16 cellular contexts compared by ENCODE assay signal in genomic region chr1:197269053-197269452, GRCh38. TPM values are rescaled to one million over a fixed set of nuclear protein-coding genes. Genes with fewer than 3 reads are reported as not detected.
DNase-seq lines count a peak whose midpoint lies in the region; ATAC-seq lines count a peak whose summit lies in the region.
"Had no signal": no experiment of that assay in that cellular context is flagged by ENCODE, and none has a peak within 500 bp of the region (broad histone marks: within the 10 kb centered on the region; RNA-seq: fewer than 3 reads in every experiment).

No MANE protein-coding gene starts in this region.

- H3K9me3 Mint-ChIP-seq in naive thymus-derived CD4-positive, alpha-beta T cell: no peaks in the 10 kb centered on the region
- H3K9me3 Mint-ChIP-seq: immature natural killer cell had no signal

- DNase-seq in DMS 273 (lab: John Stamatoyannopoulos, UW; ENCODE audit: unreplicated experiment) (peak; percentile 25), DMS 273 treated with DMSO at 0.1 percent for 48 hours (lab: John Stamatoyannopoulos, UW) (no peak), NCI-H526 treated with DMSO at 0.1 percent for 48 hours (lab: John Stamatoyannopoulos, UW) (peak; percentile 78), retina (peak; percentile 69), HK-2 (ENCODE audit: unreplicated experiment) (no peak)
- no peak for DNase-seq in naive thymus-derived CD4-positive, alpha-beta T cell
- DNase-seq: activated CD4-positive, alpha-beta T cell treated with anti-CD3 and anti-CD28 coated beads for 4 hours; DND-41; esophagus squamous epithelium; immature natural killer cell; KBM-7; tibial artery had no signal

- no peak overlapping the region for H3K4me3 Mint-ChIP-seq in naive thymus-derived CD4-positive, alpha-beta T cell
- H3K4me3 Mint-ChIP-seq: immature natural killer cell had no signal

- no peak overlapping the region for H3K4me3 ChIP-seq in naive thymus-derived CD4-positive, alpha-beta T cell (ENCODE audit: low read length)
- H3K4me3 ChIP-seq: breast epithelium, esophagus squamous epithelium, tibial artery had no signal

- intact Hi-C loops in naive thymus-derived CD4-positive, alpha-beta T cell (cut with micrococcal nuclease): loop anchor here in 1 of 2 donors (5.0 kb wide), 1 partner anchor 87 kb away; no protein-coding TSS in a partner anchor

- no peaks in the 10 kb centered on the region for H3K36me3 ChIP-seq in naive thymus-derived CD4-positive, alpha-beta T cell (ENCODE audit: control insufficient read depth in 2 of 3, insufficient read depth in 3 of 3, low read length in 3 of 3)
- H3K36me3 ChIP-seq: breast epithelium, esophagus squamous epithelium, tibial artery had no signal

- CTCF ChIA-PET in naive thymus-derived CD4-positive, alpha-beta T cell (lab: Charles Lee): no interaction called here

- H3K9me3 ChIP-seq in naive thymus-derived CD4-positive, alpha-beta T cell (ENCODE audit: control insufficient read depth in 2 of 3, low read length in 3 of 3): no peaks in the 10 kb centered on the region
- H3K9me3 ChIP-seq: breast epithelium, esophagus squamous epithelium, tibial artery had no signal

- no peaks in the 10 kb centered on the region for H3K27me3 ChIP-seq in naive thymus-derived CD4-positive, alpha-beta T cell (ENCODE audit: control insufficient read depth in 2 of 2, insufficient read depth in 2 of 2, low read length in 2 of 2)
- H3K27me3 ChIP-seq: breast epithelium, esophagus squamous epithelium, tibial artery had no signal

- H3K4me1 ChIP-seq in naive thymus-derived CD4-positive, alpha-beta T cell (ENCODE audit: control insufficient read depth in 2 of 2, insufficient read depth in 2 of 2, low read length in 2 of 2): no peaks in the 10 kb centered on the region
- H3K4me1 ChIP-seq: breast epithelium, esophagus squamous epithelium, tibial artery had no signal

- H3K27ac ChIP-seq in cingulate gyrus (ENCODE audit: low read depth, low read length): peak overlapping the region; percentile 42
- no peak overlapping the region for H3K27ac ChIP-seq in naive thymus-derived CD4-positive, alpha-beta T cell (ENCODE audit: low read depth, low read length)
- H3K27ac ChIP-seq: 22Rv1, breast epithelium, esophagus squamous epithelium, tibial artery had no signal

- H3K36me3 Mint-ChIP-seq in naive thymus-derived CD4-positive, alpha-beta T cell: no peaks in the 10 kb centered on the region
- H3K36me3 Mint-ChIP-seq: immature natural killer cell had no signal

- H3K27ac Mint-ChIP-seq in naive thymus-derived CD4-positive, alpha-beta T cell: no peak overlapping the region
- H3K27ac Mint-ChIP-seq: immature natural killer cell had no signal

- ATAC-seq in HG03196 (IDR thresholded peaks at IDR 0.05; ENCODE audit: unreplicated experiment): no peak
- no peak for ATAC-seq in naive thymus-derived CD4-positive, alpha-beta T cell

- peaks cover 0 to 6% (median 0%) of the 10 kb centered on the region in 5 donors for H3K27me3 Mint-ChIP-seq in naive thymus-derived CD4-positive, alpha-beta T cell

- POLR2A ChIA-PET in naive thymus-derived CD4-positive, alpha-beta T cell (lab: Charles Lee): no interaction called here

- H3K4me1 Mint-ChIP-seq in naive thymus-derived CD4-positive, alpha-beta T cell: peaks cover 0 to 2% (median 0%) of the 10 kb centered on the region in 7 donors
- H3K4me1 Mint-ChIP-seq: immature natural killer cell had no signal

RNA-seq across cellular contexts. Expression of gene CRB1, which starts 1.0 kb away (rescaled TPM):
- total RNA-seq in naive thymus-derived CD4-positive, alpha-beta T cell: 1 to 10 TPM in 1 of 5 experiments, under 1 TPM in 3, not detected in 1; 0.08 to 3.2 (median 0.57) TPM
- under 1 TPM in 1 of 2 donors, not detected in 1; 0.13 TPM for polyA plus RNA-seq in naive thymus-derived CD4-positive, alpha-beta T cell

Comparison
In these comparisons a context has a peak if more than half of its experiments do, and no peak if none do; other contexts are left out.
1. DNase-seq: peak in DMS 273 (single experiment), NCI-H526 treated with DMSO at 0.1 percent for 48 hours (single experiment) and retina (single experiment); none in DMS 273 treated with DMSO at 0.1 percent for 48 hours (single experiment), naive thymus-derived CD4-positive, alpha-beta T cell (0 of 9) and HK-2 (single experiment).